ENCODE assay signal across 1 cellular context in the genomic region with DNA sequence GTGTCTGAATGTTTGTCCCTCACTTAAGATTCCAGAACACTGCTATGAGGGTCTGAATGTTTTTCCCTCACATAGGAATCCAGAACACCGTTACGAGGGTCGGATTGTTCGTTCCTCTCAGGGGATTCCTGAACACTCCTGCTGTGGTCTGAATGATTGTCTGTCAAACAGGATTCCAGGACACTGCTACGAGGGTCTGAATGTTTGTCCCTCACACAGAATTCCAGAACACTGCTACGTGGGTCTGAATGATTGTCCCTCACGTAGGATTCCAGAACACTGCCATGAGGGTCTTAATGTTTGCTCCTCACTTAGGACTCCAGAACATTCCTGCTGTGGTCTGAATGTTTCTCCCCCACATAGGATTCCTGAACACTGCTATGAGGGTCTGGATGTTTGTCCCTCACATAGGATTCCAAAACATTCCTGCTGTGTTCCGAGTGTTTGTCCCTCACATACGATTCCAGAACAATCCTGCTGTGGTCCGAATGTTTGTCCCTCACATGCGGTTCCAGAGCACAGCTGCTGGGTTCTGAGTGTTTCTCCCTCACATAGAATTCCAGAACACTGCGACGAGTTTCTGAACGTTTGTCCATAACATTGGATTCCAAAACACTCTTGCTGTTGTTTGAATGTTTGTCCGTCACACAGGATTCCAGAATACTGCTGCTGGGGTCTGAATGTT.
TF ChIP-seq lines count a peak whose summit lies in the region.

No MANE protein-coding gene starts in this region.

TF ChIP-seq in liver, 16 proteins besides CTCF, POLR2A, EP300 and RAD21:
- TF ChIP-seq FOXA1 (IDR thresholded peaks at IDR 0.05), result no peak
- TF ChIP-seq NR2F2 (IDR thresholded peaks at IDR 0.05), result no peak
- no peak for TF ChIP-seq ATF3 (IDR thresholded peaks at IDR 0.05)
- no peak for TF ChIP-seq HNF4G (IDR thresholded peaks at IDR 0.05)
- no peak for TF ChIP-seq RXRA (IDR thresholded peaks at IDR 0.05)
- TF ChIP-seq YY1 (IDR thresholded peaks at IDR 0.05), result no peak
- TF ChIP-seq FOXA2 (IDR thresholded peaks at IDR 0.05), result no peak
- TF ChIP-seq, protein P1, sequence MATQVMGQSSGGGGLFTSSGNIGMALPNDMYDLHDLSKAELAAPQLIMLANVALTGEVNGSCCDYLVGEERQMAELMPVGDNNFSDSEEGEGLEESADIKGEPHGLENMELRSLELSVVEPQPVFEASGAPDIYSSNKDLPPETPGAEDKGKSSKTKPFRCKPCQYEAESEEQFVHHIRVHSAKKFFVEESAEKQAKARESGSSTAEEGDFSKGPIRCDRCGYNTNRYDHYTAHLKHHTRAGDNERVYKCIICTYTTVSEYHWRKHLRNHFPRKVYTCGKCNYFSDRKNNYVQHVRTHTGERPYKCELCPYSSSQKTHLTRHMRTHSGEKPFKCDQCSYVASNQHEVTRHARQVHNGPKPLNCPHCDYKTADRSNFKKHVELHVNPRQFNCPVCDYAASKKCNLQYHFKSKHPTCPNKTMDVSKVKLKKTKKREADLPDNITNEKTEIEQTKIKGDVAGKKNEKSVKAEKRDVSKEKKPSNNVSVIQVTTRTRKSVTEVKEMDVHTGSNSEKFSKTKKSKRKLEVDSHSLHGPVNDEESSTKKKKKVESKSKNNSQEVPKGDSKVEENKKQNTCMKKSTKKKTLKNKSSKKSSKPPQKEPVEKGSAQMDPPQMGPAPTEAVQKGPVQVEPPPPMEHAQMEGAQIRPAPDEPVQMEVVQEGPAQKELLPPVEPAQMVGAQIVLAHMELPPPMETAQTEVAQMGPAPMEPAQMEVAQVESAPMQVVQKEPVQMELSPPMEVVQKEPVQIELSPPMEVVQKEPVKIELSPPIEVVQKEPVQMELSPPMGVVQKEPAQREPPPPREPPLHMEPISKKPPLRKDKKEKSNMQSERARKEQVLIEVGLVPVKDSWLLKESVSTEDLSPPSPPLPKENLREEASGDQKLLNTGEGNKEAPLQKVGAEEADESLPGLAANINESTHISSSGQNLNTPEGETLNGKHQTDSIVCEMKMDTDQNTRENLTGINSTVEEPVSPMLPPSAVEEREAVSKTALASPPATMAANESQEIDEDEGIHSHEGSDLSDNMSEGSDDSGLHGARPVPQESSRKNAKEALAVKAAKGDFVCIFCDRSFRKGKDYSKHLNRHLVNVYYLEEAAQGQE (IDR thresholded peaks at IDR 0.05), result no peak
- TF ChIP-seq JUND (IDR thresholded peaks at IDR 0.05), result no peak
- no peak for TF ChIP-seq TAF1 (conservative IDR thresholded peaks at IDR 0.05)
- no peak for TF ChIP-seq HNF4A (conservative IDR thresholded peaks at IDR 0.05)
- no peak for TF ChIP-seq ZBTB33 (IDR thresholded peaks at IDR 0.05)
- TF ChIP-seq SP1 (IDR thresholded peaks at IDR 0.05), result no peak
- TF ChIP-seq EGR1 (IDR thresholded peaks at IDR 0.05; ENCODE audit: low read depth in 2 of 2), result no peak
